In the genomic region with DNA sequence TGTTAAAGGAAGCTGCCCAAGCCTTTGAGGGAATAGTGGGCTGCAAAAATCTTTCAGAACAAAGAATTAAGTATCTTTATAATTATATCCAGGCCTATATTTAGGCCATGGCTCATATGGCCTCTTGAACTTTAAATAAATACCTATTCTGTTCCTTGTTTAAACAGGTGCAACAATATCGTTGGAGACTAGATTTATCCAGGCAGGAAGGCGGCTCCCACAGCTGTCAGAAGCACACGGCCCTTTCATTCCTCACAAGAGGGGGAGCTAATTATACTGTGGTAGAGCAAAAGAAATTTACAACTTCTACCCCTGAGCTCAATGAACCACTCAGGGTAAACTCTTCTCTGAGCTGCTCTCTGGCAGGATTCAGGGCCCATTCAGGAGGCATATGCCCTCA, we compare ENCODE assay signal across 1 cellular context.
TF ChIP-seq lines count a peak whose summit lies in the region.

No MANE protein-coding gene starts in this region.

TF ChIP-seq in H1, 55 proteins besides CTCF, POLR2A, EP300 and RAD21 (continued from another document):
- no peak for TF ChIP-seq RNF2 (IDR thresholded peaks at IDR 0.05; ENCODE audit: borderline replicate concordance, low read depth, low read length, missing control alignments, poor library complexity, severe bottlenecking)
